Comparison of ENCODE assay signal across 23 cellular contexts in the genomic region with DNA sequence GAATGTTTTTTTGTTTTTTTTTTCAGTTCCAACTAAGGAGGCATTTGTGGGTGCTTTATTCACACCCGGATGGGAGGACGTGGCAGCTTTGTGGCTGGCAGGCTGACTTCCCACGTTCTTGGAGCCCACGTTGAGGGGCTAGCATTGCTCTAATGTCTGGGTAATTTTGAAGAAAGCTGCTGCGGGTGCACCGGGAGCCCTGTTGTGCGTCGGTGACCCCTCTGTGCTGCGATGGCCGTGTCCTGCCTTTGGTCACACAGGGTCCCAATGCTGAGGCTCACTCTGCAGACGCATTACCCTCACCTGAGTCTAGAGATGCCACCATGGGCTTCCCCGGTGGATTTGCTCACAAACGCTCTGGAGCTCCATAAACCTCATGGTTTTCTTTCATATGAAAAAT. TPM values are rescaled to one million over a fixed set of nuclear protein-coding genes. Genes with fewer than 3 reads are reported as not detected.
DNase-seq lines count a peak whose midpoint lies in the region; ATAC-seq, FAIRE-seq and TF ChIP-seq lines count a peak whose summit lies in the region.
"Had no signal": no experiment of that assay in that cellular context is flagged by ENCODE, and none has a peak within 500 bp of the region (broad histone marks: within the 10 kb centered on the region; RNA-seq: fewer than 3 reads in every experiment).

No MANE protein-coding gene starts in this region.

- no peak overlapping the region for H2BK12ac ChIP-seq in neuronal stem cell (ENCODE audit: low read length)

- no peaks in the 10 kb centered on the region for H3K9me1 ChIP-seq in K562 (ENCODE audit: control insufficient read depth, insufficient read depth, low read length)

- H3K4me3 ChIP-seq in RWPE2 (ENCODE audit: severe bottlenecking) (no peak overlapping the region), K562 (no peak overlapping the region), neuronal stem cell (ENCODE audit: low read length in 2 of 2) (no peak overlapping the region), upper lobe of right lung (no peak overlapping the region)
- H3K4me3 ChIP-seq: GM12878, GM23248, HAP-1 had no signal

- 1% methylated on average over 13 of the region's 13 CpGs for WGBS in K562 (ENCODE audit: insufficient coverage, low coverage, missing lambda C conversion rate)
- no CpG with 5 or more reads among the region's 13 CpGs for WGBS in neuronal stem cell (ENCODE audit: extremely low coverage in 2 of 2, insufficient read length in 2 of 2, insufficient replicate concordance in 1 of 2), 2 donors

- no peak for TF ChIP-seq POLR2A in K562 (conservative IDR thresholded peaks at IDR 0.05)

- intact Hi-C loops in K562 (cut with micrococcal nuclease): no loop called here
- intact Hi-C loops in upper lobe of right lung (cut with DNase I): no loop called here

- TF ChIP-seq CTCF in RWPE2 (IDR thresholded peaks at IDR 0.05; ENCODE audit: poor library complexity, severe bottlenecking) (no peak), K562 (IDR thresholded peaks at IDR 0.05 in 2 of 3, conservative IDR thresholded peaks at IDR 0.05 in 1 of 3; ENCODE audit: insufficient read depth in 2 of 3, low read depth in 1 of 3, low read length in 3 of 3) (no peak), upper lobe of right lung (IDR thresholded peaks at IDR 0.05) (no peak)

- peak overlapping the region; percentile 3 for H3K18ac ChIP-seq in neuronal stem cell (ENCODE audit: low read length)

- no peaks in the 10 kb centered on the region for H3K79me1 ChIP-seq in neuronal stem cell (ENCODE audit: low read depth, low read length)

- POLR2A ChIA-PET in K562 (lab: Yijun Ruan, JAX): no interaction called here

- H4K20me1 ChIP-seq in K562 (replicated peaks; ENCODE audit: control insufficient read depth, insufficient read depth, low read length): peaks cover 38% of the 10 kb centered on the region

- ATAC-seq in RWPE2 (ENCODE audit: low read depth) (no peak), K562 (no peak), upper lobe of right lung (no peak), GM21528 (IDR thresholded peaks at IDR 0.05; ENCODE audit: low FRiP score, unreplicated experiment) (no peak)
- ATAC-seq: GM12878 had no signal

- no peak overlapping the region for H3K4me2 ChIP-seq in K562 (ENCODE audit: insufficient read depth, low read length)
- no peak overlapping the region for H3K4me2 ChIP-seq in neuronal stem cell (ENCODE audit: insufficient read depth, low read length, poor library complexity, severe bottlenecking)

- H3K36me3 ChIP-seq in RWPE2 (ENCODE audit: low read depth): no peaks in the 10 kb centered on the region
- no peaks in the 10 kb centered on the region for H3K36me3 ChIP-seq in K562 (ENCODE audit: control insufficient read depth, insufficient read depth, low read length)
- H3K36me3 ChIP-seq in neuronal stem cell (replicated peaks in 1 of 2; ENCODE audit: control insufficient read depth in 2 of 2, insufficient read depth in 2 of 2, low read length in 2 of 2): no peaks in the 10 kb centered on the region
- no peaks in the 10 kb centered on the region for H3K36me3 ChIP-seq in upper lobe of right lung
- H3K36me3 ChIP-seq: BE2C, HAP-1 had no signal

- H2BK5ac ChIP-seq in neuronal stem cell (ENCODE audit: low read length): no peak overlapping the region

- no peak for TF ChIP-seq RAD21 in K562 (CRISPR knock-in tag; conservative IDR thresholded peaks at IDR 0.05 in 1 of 2, IDR thresholded peaks at IDR 0.05 in 1 of 2)

- H3K9ac ChIP-seq in K562 (ENCODE audit: insufficient read depth in 1 of 2, low read depth in 2 of 2, low read length in 2 of 2) (no peak overlapping the region), neuronal stem cell (ENCODE audit: low read depth, low read length, poor library complexity) (no peak overlapping the region)
- H3K9ac ChIP-seq: GM23248 had no signal

- H3K4ac ChIP-seq in neuronal stem cell (ENCODE audit: low read length): no peak overlapping the region

- no peak overlapping the region for H4K8ac ChIP-seq in neuronal stem cell (ENCODE audit: low read depth, low read length)

- FAIRE-seq in K562 (lab: Jason Lieb, UNC): no peak
- FAIRE-seq: A204.1, GM12878 had no signal

- CTCF ChIA-PET in K562 (lab: Yijun Ruan, JAX; ENCODE audit: low intra/inter-chr PET ratio): no interaction called here

- H3K27ac ChIP-seq in RWPE2 (ENCODE audit: poor library complexity, severe bottlenecking): no peak overlapping the region
- no peak overlapping the region for H3K27ac ChIP-seq in K562 (ENCODE audit: extremely low read depth, low read depth, low read length)
- H3K27ac ChIP-seq in neuronal stem cell (replicated peaks; ENCODE audit: low read length): no peak overlapping the region
- H3K27ac ChIP-seq in upper lobe of right lung: no peak overlapping the region
- H3K27ac ChIP-seq: GM23248 had no signal

- H3K4me1 ChIP-seq in RWPE2 (ENCODE audit: insufficient read depth, poor library complexity, severe bottlenecking): no peaks in the 10 kb centered on the region
- H3K4me1 ChIP-seq in K562 (replicated peaks in 1 of 2; ENCODE audit: control insufficient read depth in 2 of 2, insufficient read depth in 2 of 2, low read length in 2 of 2): peaks cover 0 to 17% of the 10 kb centered on the region in 2 experiments; a peak in 1 of 5 replicates
- H3K4me1 ChIP-seq in neuronal stem cell (ENCODE audit: control insufficient read depth in 2 of 2, insufficient read depth in 1 of 2, low read depth in 1 of 2, low read length in 2 of 2): peaks cover 21 to 23% of the 10 kb centered on the region in 2 donors
- no peaks in the 10 kb centered on the region for H3K4me1 ChIP-seq in upper lobe of right lung
- H3K4me1 ChIP-seq: BE2C, HAP-1 had no signal

- H2AK5ac ChIP-seq in neuronal stem cell (ENCODE audit: low read depth, low read length): no peak overlapping the region

- no peaks in the 10 kb centered on the region for H3K9me3 ChIP-seq in RWPE2 (ENCODE audit: severe bottlenecking)
- H3K9me3 ChIP-seq in K562 (replicated peaks; ENCODE audit: control insufficient read depth, insufficient read depth, low read depth, low read length): no peaks in the 10 kb centered on the region
- H3K9me3 ChIP-seq in neuronal stem cell (replicated peaks in 1 of 2; ENCODE audit: control insufficient read depth in 2 of 2, insufficient read depth in 1 of 2, low read depth in 1 of 2, low read length in 2 of 2): no peaks in the 10 kb centered on the region
- no peaks in the 10 kb centered on the region for H3K9me3 ChIP-seq in upper lobe of right lung
- H3K9me3 ChIP-seq: BE2C, HAP-1 had no signal

- H3K23ac ChIP-seq in neuronal stem cell (ENCODE audit: low read depth, low read length, poor library complexity): peak overlapping the region; percentile 39

- H2BK15ac ChIP-seq in neuronal stem cell (ENCODE audit: low read length): no peak overlapping the region

- in situ Hi-C loops in K562 (cut with MboI): no loop called here

- TF ChIP-seq EP300 in K562 (IDR thresholded peaks at IDR 0.05; ENCODE audit: low read length): no peak

- H2AFZ ChIP-seq in K562 (ENCODE audit: low read depth, low read length): no peak overlapping the region
- H2AFZ ChIP-seq in neuronal stem cell (ENCODE audit: low read length): no peak overlapping the region
- H2AFZ ChIP-seq: GM23248 had no signal

- H3K14ac ChIP-seq in neuronal stem cell (ENCODE audit: low read length): no peak overlapping the region

- H4K91ac ChIP-seq in neuronal stem cell (ENCODE audit: low read depth, low read length, poor library complexity): no peak overlapping the region

- no peak overlapping the region for H2BK120ac ChIP-seq in neuronal stem cell (ENCODE audit: low read depth, low read length)

- peak; percentile 42 for DNase-seq in RWPE2 (ENCODE audit: low spot score)
- no peak for DNase-seq in K562 (ENCODE audit: extremely low read depth in 1 of 4, low spot score in 3 of 4)
- no peak for DNase-seq in neuronal stem cell (ENCODE audit: low spot score)
- peak; percentile 23 for DNase-seq in upper lobe of right lung
- no peak for DNase-seq in NAMALWA (ENCODE audit: low spot score)
- DNase-seq: ACHN; BE2C; C1 segment of cervical spinal cord; CD4-positive, CD25-positive, alpha-beta regulatory T cell; CD8-positive, alpha-beta memory T cell; COR-L47; DMS 273 treated with DMSO at 0.1 percent for 48 hours; DMS53; DND-41; EL; GM23248 had no signal

- BruUV-seq in K562 (replicated peaks; lab: Mats Ljungman, UMichigan): no TSS peak

- H3K79me2 ChIP-seq in K562 (ENCODE audit: control insufficient read depth, insufficient read depth, low read length): no peaks in the 10 kb centered on the region

- H3K27me3 ChIP-seq in RWPE2 (ENCODE audit: insufficient read depth, poor library complexity, severe bottlenecking): no peaks in the 10 kb centered on the region
- peaks cover 74 to 90% of the 10 kb centered on the region in 2 experiments for H3K27me3 ChIP-seq in K562 (ENCODE audit: control insufficient read depth in 2 of 2, insufficient read depth in 2 of 2, low read length in 2 of 2)
- H3K27me3 ChIP-seq in neuronal stem cell (ENCODE audit: control insufficient read depth in 3 of 3, insufficient read depth in 3 of 3, low read depth in 1 of 3, low read length in 3 of 3): peaks cover 0 to 3% (median 0%) of the 10 kb centered on the region in 3 experiments
- H3K27me3 ChIP-seq in upper lobe of right lung: peaks cover 48% of the 10 kb centered on the region

RNA-seq across cellular contexts. Expression of a gene that starts 34.2 kb away (rescaled TPM):
- total RNA-seq in K562 (2011; cell fraction: chromatin; rRNA removed; ENCODE audit: low replicate concordance): 19.2 and 34.5 TPM in 2 replicates
- 50.4 and 58.7 TPM in 2 replicates for total RNA-seq in K562 (2011; cell fraction: nucleolus; rRNA removed)
- total RNA-seq in K562 (2011; cell fraction: nucleoplasm; rRNA removed): 40.3 and 48.3 TPM in 2 replicates
- 187 and 258 TPM in 2 replicates for total RNA-seq in K562 (2014; rRNA removed)
- total RNA-seq in K562 (2014; rRNA removed; fragmentation: Illumina TruSeq; extraction: Trizol): 61.1 and 77.0 TPM in 2 replicates
- total RNA-seq in K562 (2015; rRNA removed; fragmentation: Illumina TruSeq; extraction: Trizol): 154 and 169 TPM in 2 replicates
- total RNA-seq in K562 (2021): 97.2 and 104 TPM in 2 replicates
- 52.7 and 54.7 TPM in 2 replicates for polyA plus RNA-seq in K562 (2011; rRNA removed)
- polyA plus RNA-seq in K562 (2011; cell fraction: cytosol; rRNA removed): 172 and 193 TPM in 2 replicates
- polyA plus RNA-seq in K562 (2011; cell fraction: nucleus; rRNA removed): 53.4 and 60.6 TPM in 2 replicates
- polyA plus RNA-seq in K562 (2012): 123 and 325 TPM in 2 replicates
- 73.1 and 114 TPM in 2 replicates for polyA plus RNA-seq in K562 (2014; fragmentation: Illumina TruSeq; extraction: Trizol)
- polyA plus RNA-seq in K562 (2014; fragmentation: Nextera tagmentation; extraction: Ambion mirVana): 10 to 100 TPM; 36.1 to 67.5 TPM
- 238 and 291 TPM in 2 replicates for polyA plus RNA-seq in K562 (2014; rRNA removed)
- polyA minus RNA-seq in K562 (2011; rRNA and poly(A)+ RNA removed): 23.4 and 29.5 TPM in 2 replicates
- 51.9 and 68.1 TPM in 2 replicates for polyA minus RNA-seq in K562 (2011; cell fraction: cytosol; rRNA and poly(A)+ RNA removed)
- polyA minus RNA-seq in K562 (2011; cell fraction: nucleus; rRNA and poly(A)+ RNA removed): 27.2 and 41.0 TPM in 2 replicates
- 149 TPM for polyA plus RNA-seq in neuronal stem cell (2013, experiment 1 of 2)
- polyA plus RNA-seq in neuronal stem cell (2013, experiment 2 of 2): 147 TPM
- total RNA-seq in upper lobe of right lung: 23.5 TPM

RNA-seq across cellular contexts. Expression of a gene that starts 35.8 kb away (rescaled TPM):
- 26.7 and 58.3 TPM in 2 replicates for total RNA-seq in K562 (2011; cell fraction: chromatin; rRNA removed; ENCODE audit: low replicate concordance)
- 61.8 and 76.9 TPM in 2 replicates for total RNA-seq in K562 (2011; cell fraction: nucleolus; rRNA removed)
- total RNA-seq in K562 (2011; cell fraction: nucleoplasm; rRNA removed): 52.0 and 86.6 TPM in 2 replicates
- total RNA-seq in K562 (2014; rRNA removed) (120 and 124 TPM in 2 replicates), K562 (2014; rRNA removed; fragmentation: Illumina TruSeq; extraction: Trizol) (78.3 and 79.2 TPM in 2 replicates), K562 (2015; rRNA removed; fragmentation: Illumina TruSeq; extraction: Trizol) (98.6 and 111 TPM in 2 replicates), K562 (2021) (99.7 and 108 TPM in 2 replicates), upper lobe of right lung (29.4 TPM)
- polyA plus RNA-seq in K562 (2011; rRNA removed) (126 and 153 TPM in 2 replicates), K562 (2014; fragmentation: Illumina TruSeq; extraction: Trizol) (120 and 123 TPM in 2 replicates), K562 (2014; fragmentation: Nextera tagmentation; extraction: Ambion mirVana) (100 to 1,000 TPM; 550 to 557 TPM), K562 (2014; rRNA removed) (184 and 199 TPM in 2 replicates)
- 98.6 and 153 TPM in 2 replicates for polyA plus RNA-seq in K562 (2011; cell fraction: cytosol; rRNA removed)
- polyA plus RNA-seq in K562 (2011; cell fraction: nucleus; rRNA removed): 99.5 and 103 TPM in 2 replicates
- polyA plus RNA-seq in K562 (2012): 83.2 and 123 TPM in 2 replicates
- polyA minus RNA-seq in K562 (2011; rRNA and poly(A)+ RNA removed): 53.5 and 58.0 TPM in 2 replicates
- 31.9 and 33.4 TPM in 2 replicates for polyA minus RNA-seq in K562 (2011; cell fraction: cytosol; rRNA and poly(A)+ RNA removed)
- polyA minus RNA-seq in K562 (2011; cell fraction: nucleus; rRNA and poly(A)+ RNA removed): 37.2 and 53.5 TPM in 2 replicates
- 54.5 TPM for polyA plus RNA-seq in neuronal stem cell (2013, experiment 1 of 2)
- 56.1 TPM for polyA plus RNA-seq in neuronal stem cell (2013, experiment 2 of 2)

RNA-seq across cellular contexts. Expression of a gene that starts 47.3 kb away (rescaled TPM):
- total RNA-seq in K562 (2011; cell fraction: chromatin; rRNA removed; ENCODE audit: low replicate concordance): 0.21 TPM in 1 of 2 replicates, not detected in the other
- total RNA-seq in K562 (2011; cell fraction: nucleolus; rRNA removed): not detected in 2 replicates
- total RNA-seq in K562 (2011; cell fraction: nucleoplasm; rRNA removed): not detected in 2 replicates
- total RNA-seq in K562 (2014; rRNA removed) (not detected in 2 replicates), K562 (2014; rRNA removed; fragmentation: Illumina TruSeq; extraction: Trizol) (not detected in 2 replicates), K562 (2015; rRNA removed; fragmentation: Illumina TruSeq; extraction: Trizol) (not detected in 2 replicates), K562 (2021) (not detected in 2 replicates), upper lobe of right lung (not detected)
- polyA plus RNA-seq in K562 (2011; rRNA removed) (not detected in 2 replicates), K562 (2014; fragmentation: Illumina TruSeq; extraction: Trizol) (not detected in 2 replicates), K562 (2014; fragmentation: Nextera tagmentation; extraction: Ambion mirVana) (not detected), K562 (2014; rRNA removed) (not detected in 2 replicates)
- polyA plus RNA-seq in K562 (2011; cell fraction: cytosol; rRNA removed): not detected in 2 replicates
- 0.10 TPM in 1 of 2 replicates, not detected in the other for polyA plus RNA-seq in K562 (2011; cell fraction: nucleus; rRNA removed)
- 0.11 TPM in 1 of 2 replicates, not detected in the other for polyA plus RNA-seq in K562 (2012)
- polyA minus RNA-seq in K562 (2011; rRNA and poly(A)+ RNA removed): not detected in 2 replicates
- polyA minus RNA-seq in K562 (2011; cell fraction: cytosol; rRNA and poly(A)+ RNA removed): not detected in 2 replicates
- 0.11 TPM in 1 of 2 replicates, not detected in the other for polyA minus RNA-seq in K562 (2011; cell fraction: nucleus; rRNA and poly(A)+ RNA removed)
- not detected for polyA plus RNA-seq in neuronal stem cell (2013, experiment 1 of 2)
- polyA plus RNA-seq in neuronal stem cell (2013, experiment 2 of 2): 0.01 TPM
- total RNA-seq: CD4-positive, CD25-positive, alpha-beta regulatory T cell; CD8-positive, alpha-beta memory T cell; G401; GM12878; GM23248; H4; HT-29 had no signal
- polyA plus RNA-seq: CD4-positive, CD25-positive, alpha-beta regulatory T cell; CD8-positive, alpha-beta memory T cell; GM12878; GM23248 had no signal

Comparison
In these comparisons a context has a peak if more than half of its experiments do, and no peak if none do; other contexts are left out.
1. DNase-seq: peak in RWPE2 (single experiment) and upper lobe of right lung (single experiment); none in K562 (0 of 4), neuronal stem cell (single experiment) and NAMALWA (single experiment).